Comparison of ENCODE assay signal across 8 cellular contexts in the genomic region with DNA sequence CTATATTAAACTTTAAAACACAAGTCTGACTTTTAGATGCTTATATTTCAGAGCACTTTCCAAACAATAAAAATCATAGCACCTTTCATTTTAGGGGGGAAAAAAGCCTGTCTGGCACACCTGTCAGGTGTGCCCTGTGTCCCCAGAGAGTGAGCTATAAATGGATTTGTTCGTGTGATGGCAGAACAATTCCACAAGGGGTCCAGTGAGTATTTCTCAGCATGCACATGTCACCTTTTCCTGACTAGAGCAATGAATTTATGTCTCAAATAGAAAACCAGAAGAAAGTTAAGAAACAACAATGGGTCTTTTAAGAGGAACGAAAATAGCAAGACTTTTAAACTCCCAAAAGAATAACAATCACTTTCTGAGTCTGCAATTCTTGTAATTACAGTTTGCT. TPM values are rescaled to one million over a fixed set of nuclear protein-coding genes. Genes with fewer than 3 reads are reported as not detected.
DNase-seq lines count a peak whose midpoint lies in the region; ATAC-seq and TF ChIP-seq lines count a peak whose summit lies in the region.

No MANE protein-coding gene starts in this region.

- WGBS in right cardiac atrium: 42% methylated on average over 2 of the region's 2 CpGs

- H3K27me3 Mint-ChIP-seq in central memory CD8-positive, alpha-beta T cell: no peaks in the 10 kb centered on the region

- H3K9ac ChIP-seq in Karpas-422 (ENCODE audit: low read length): no peak overlapping the region

- H3K4me3 Mint-ChIP-seq in central memory CD8-positive, alpha-beta T cell: no peak overlapping the region

- H3K27ac Mint-ChIP-seq in central memory CD8-positive, alpha-beta T cell (ENCODE audit: low read depth): no peak overlapping the region

- peak; percentile 16; the same call in 1 of the 2 replicates for TF ChIP-seq CTCF in 22Rv1 (IDR thresholded peaks at IDR 0.05)

- H4K20me1 ChIP-seq in Karpas-422 (ENCODE audit: insufficient read depth, low read depth, low read length): no peaks in the 10 kb centered on the region

- H3K36me3 ChIP-seq in Karpas-422 (ENCODE audit: insufficient read depth, low read length): no peaks in the 10 kb centered on the region

- H3K27me3 ChIP-seq in Karpas-422 (ENCODE audit: low read length) (no peaks in the 10 kb centered on the region), right cardiac atrium (ENCODE audit: control insufficient read depth, insufficient read depth) (no peaks in the 10 kb centered on the region)

- no peaks in the 10 kb centered on the region for H3K9me2 ChIP-seq in Karpas-422 (replicated peaks; ENCODE audit: insufficient read depth, low read length)

- H3K9me3 Mint-ChIP-seq in central memory CD8-positive, alpha-beta T cell: no peaks in the 10 kb centered on the region

- ATAC-seq in GM18502 (IDR thresholded peaks at IDR 0.05; ENCODE audit: poor library complexity, unreplicated experiment): peak; percentile 62
- ATAC-seq in central memory CD8-positive, alpha-beta T cell (replicated peaks; ENCODE audit: extremely low read depth, poor library complexity, severe bottlenecking): peak; percentile 32
- no peak for ATAC-seq in GM21423 (IDR thresholded peaks at IDR 0.05; ENCODE audit: unreplicated experiment)
- ATAC-seq in HG02970 (IDR thresholded peaks at IDR 0.05; ENCODE audit: low FRiP score, unreplicated experiment): no peak
- ATAC-seq in right cardiac atrium: no peak
- no peak for ATAC-seq in GM19397 (IDR thresholded peaks at IDR 0.05; ENCODE audit: unreplicated experiment)

- DNase-seq in Karpas-422 (peak; percentile 49), right cardiac atrium (no peak)
- no peak for DNase-seq in central memory CD8-positive, alpha-beta T cell (ENCODE audit: low spot score in 2 of 2)

- H3K27ac ChIP-seq in 22Rv1 (no peak overlapping the region), Karpas-422 (ENCODE audit: low read length) (no peak overlapping the region), right cardiac atrium (ENCODE audit: low read length) (no peak overlapping the region)

- H3K9me3 ChIP-seq in Karpas-422 (ENCODE audit: low read length) (no peaks in the 10 kb centered on the region), right cardiac atrium (ENCODE audit: control insufficient read depth, low read length) (no peaks in the 10 kb centered on the region)

- H2AFZ ChIP-seq in Karpas-422 (ENCODE audit: low read length): no peak overlapping the region

- intact Hi-C loops in right cardiac atrium (cut with DNase I): no loop called here

- no peak overlapping the region for H3K4me2 ChIP-seq in Karpas-422 (ENCODE audit: low read depth, low read length, poor library complexity, severe bottlenecking)

- no peak overlapping the region for H3K4me3 ChIP-seq in Karpas-422 (ENCODE audit: low read length)
- no peak overlapping the region for H3K4me3 ChIP-seq in right cardiac atrium (ENCODE audit: low read length)

- H3K79me2 ChIP-seq in Karpas-422 (ENCODE audit: low read length): no peaks in the 10 kb centered on the region

- H3K4me1 Mint-ChIP-seq in central memory CD8-positive, alpha-beta T cell: no peaks in the 10 kb centered on the region

- H3K4me1 ChIP-seq in Karpas-422 (ENCODE audit: low read length): peaks cover 7% of the 10 kb centered on the region
- no peaks in the 10 kb centered on the region for H3K4me1 ChIP-seq in right cardiac atrium (ENCODE audit: control insufficient read depth, insufficient read depth, low read length)

- H3K36me3 Mint-ChIP-seq in central memory CD8-positive, alpha-beta T cell (ENCODE audit: insufficient read depth): no peaks in the 10 kb centered on the region

RNA-seq across cellular contexts. Expression of gene ACVR1C, which starts 55.9 kb away (rescaled TPM):
- total RNA-seq in Karpas-422 (2014; rRNA removed; shearing (Covaris generic); ENCODE audit: low replicate concordance): not detected in 2 replicates
- total RNA-seq in right cardiac atrium: 1 to 10 TPM in 3 of 4 donors, under 1 TPM in 1; 0.69 to 2.9 (median 1.1) TPM
- 0.36 TPM for polyA plus RNA-seq in right cardiac atrium

Comparison
In these comparisons a context has a peak if more than half of its experiments do, and no peak if none do; other contexts are left out.
1. ATAC-seq: peak in GM18502 (single experiment) and central memory CD8-positive, alpha-beta T cell (single experiment); none in GM21423 (single experiment), HG02970 (single experiment), right cardiac atrium (0 of 2) and GM19397 (single experiment).